ENCODE assay signal across 20 cellular contexts in genomic region chr2:99198103-99198841, GRCh38. TPM values are rescaled to one million over a fixed set of nuclear protein-coding genes. Genes with fewer than 3 reads are reported as not detected.
DNase-seq lines count a peak whose midpoint lies in the region; ATAC-seq and TF ChIP-seq lines count a peak whose summit lies in the region.
"Had no signal": no experiment of that assay in that cellular context is flagged by ENCODE, and none has a peak within 500 bp of the region (broad histone marks: within the 10 kb centered on the region; RNA-seq: fewer than 3 reads in every experiment).

No MANE protein-coding gene starts in this region.

- H3K27ac ChIP-seq in left lung (no peak overlapping the region), transverse colon (no peak overlapping the region)
- H3K27ac ChIP-seq: A549 had no signal

- H3K36me3 Mint-ChIP-seq in activated T-cell treated with anti-CD3 and anti-CD28 coated beads, Interleukin-2, amount 50 U/mL, for 24 hours (ENCODE audit: low read depth) = peaks cover 67% of the 10 kb centered on the region
- peaks cover 32% of the 10 kb centered on the region for H3K36me3 Mint-ChIP-seq in WTC11
- H3K36me3 Mint-ChIP-seq in activated naive CD4-positive, alpha-beta T cell treated with anti-CD3 and anti-CD28 coated beads, Interleukin-2, amount 50 U/mL, for 72 hours = peaks cover 0 to 5% of the 10 kb centered on the region in 2 donors

- peak overlapping the region; percentile 24 for H3K27ac Mint-ChIP-seq in activated T-cell treated with anti-CD3 and anti-CD28 coated beads, Interleukin-2, amount 50 U/mL, for 24 hours
- H3K27ac Mint-ChIP-seq in WTC11 = peak overlapping the region; percentile 63; the same call in 1 of the 2 replicates
- peak overlapping the region in 1 of 2 donors; percentile 55 for H3K27ac Mint-ChIP-seq in activated naive CD4-positive, alpha-beta T cell treated with anti-CD3 and anti-CD28 coated beads, Interleukin-2, amount 50 U/mL, for 72 hours
- H3K27ac Mint-ChIP-seq: activated CD4-positive, alpha-beta T cell treated with anti-CD3 and anti-CD28 coated beads, Interleukin-2, amount 10 ng/mL, durations not matched to agents 24 days and 14 days; activated naive CD4-positive, alpha-beta T cell treated with anti-CD3 and anti-CD28 coated beads, Interleukin-2, amount 10 ng/mL, durations not matched to agents 7 days and 5 days had no signal

- TF ChIP-seq CTCF in WTC11 (IDR thresholded peaks at IDR 0.05) (no peak), left lung (IDR thresholded peaks at IDR 0.05) (no peak), transverse colon (IDR thresholded peaks at IDR 0.05) (no peak)

- CTCF ChIA-PET in WTC11 (lab: Charles Lee) = interaction anchor here (1.0 kb wide), 1 partner anchor 17 kb away, joined by 4 read pairs; no protein-coding TSS in a partner anchor

- POLR2A ChIA-PET in WTC11 (lab: Charles Lee) = no interaction called here

- H3K36me3 ChIP-seq in left lung (peaks cover 0 to 49% of the 10 kb centered on the region in 2 donors), transverse colon (peaks cover 0 to 24% (median 9%) of the 10 kb centered on the region in 4 donors)

- 62 to 65% methylated on average over 3 to 6 of the region's 6 CpGs for WGBS in transverse colon (ENCODE audit: low coverage in 1 of 2), 2 donors

- H3K4me1 Mint-ChIP-seq in activated T-cell treated with anti-CD3 and anti-CD28 coated beads, Interleukin-2, amount 50 U/mL, for 24 hours (ENCODE audit: low read depth) = peaks cover 3% of the 10 kb centered on the region
- no peaks in the 10 kb centered on the region for H3K4me1 Mint-ChIP-seq in WTC11
- H3K4me1 Mint-ChIP-seq: activated CD4-positive, alpha-beta T cell treated with anti-CD3 and anti-CD28 coated beads, Interleukin-2, amount 10 ng/mL, durations not matched to agents 24 days and 14 days; activated naive CD4-positive, alpha-beta T cell treated with anti-CD3 and anti-CD28 coated beads, Interleukin-2, amount 10 ng/mL, durations not matched to agents 7 days and 5 days had no signal

- TF ChIP-seq POLR2A in transverse colon (IDR thresholded peaks at IDR 0.05) = no peak

- H3K4me3 Mint-ChIP-seq in activated T-cell treated with anti-CD3 and anti-CD28 coated beads, Interleukin-2, amount 50 U/mL, for 24 hours = no peak overlapping the region
- H3K4me3 Mint-ChIP-seq in WTC11 = no peak overlapping the region
- H3K4me3 Mint-ChIP-seq: activated CD4-positive, alpha-beta T cell treated with anti-CD3 and anti-CD28 coated beads, Interleukin-2, amount 10 ng/mL, durations not matched to agents 24 days and 14 days; activated naive CD4-positive, alpha-beta T cell treated with anti-CD3 and anti-CD28 coated beads, Interleukin-2, amount 10 ng/mL, durations not matched to agents 7 days and 5 days had no signal

- in situ Hi-C loops in transverse colon (cut with MboI; ENCODE audit: low pct_ligation_motif_present in 1 of 4, low pct_unique_long_range_greater_than_20kb in 1 of 4, low sequenced_read_pairs in 3 of 4) = loop anchor here (25.0 kb wide), 2 partner anchors 139 to 289 kb away; partner anchors contain the start of genes REV1 (in 3 of the 4), EIF5B (in 2 of the 4) and TXNDC9 (in 2 of the 4)

- H3K9me3 ChIP-seq in left lung = no peaks in the 10 kb centered on the region
- H3K9me3 ChIP-seq in transverse colon = no peaks in the 10 kb centered on the region
- H3K9me3 ChIP-seq: A549, MG63 had no signal

- no peak overlapping the region for H3K4me3 ChIP-seq in left lung
- H3K4me3 ChIP-seq in transverse colon = no peak overlapping the region
- H3K4me3 ChIP-seq: A549, MG63 had no signal

- H3K27me3 ChIP-seq in left lung (no peaks in the 10 kb centered on the region), transverse colon (no peaks in the 10 kb centered on the region)
- H3K27me3 ChIP-seq: MG63 had no signal

- DNase-seq in activated T-cell treated with anti-CD3 and anti-CD28 coated beads, Interleukin-2, amount 50 U/mL, for 24 hours = no peak
- DNase-seq in activated T-cell treated with anti-CD3 and anti-CD28 coated beads, Interleukin-2, amount 50 U/mL, for 1 hour = no peak
- DNase-seq in WTC11 (ENCODE audit: low spot score) = no peak
- DNase-seq in left lung = no peak
- peak; percentile 34 for DNase-seq in transverse colon
- no peak for DNase-seq in activated naive CD4-positive, alpha-beta T cell treated with anti-CD3 and anti-CD28 coated beads, Interleukin-2, amount 50 U/mL, for 72 hours (ENCODE audit: low spot score in 2 of 2)
- no peak for DNase-seq in A172 (ENCODE audit: low spot score)
- no peak for DNase-seq in NCI-H524 (lab: John Stamatoyannopoulos, UW)
- DNase-seq: activated CD4-positive, alpha-beta T cell treated with anti-CD3 and anti-CD28 coated beads, Interleukin-2, amount 10 ng/mL, durations not matched to agents 24 days and 14 days; activated naive CD4-positive, alpha-beta T cell treated with anti-CD3 and anti-CD28 coated beads, Interleukin-2, amount 10 ng/mL, durations not matched to agents 7 days and 5 days; cortex of kidney; kidney glomerular epithelial cell; MG63; NCI-H1417; NCI-H2171; NCI-H510A treated with DMSO at 0.1 percent for 48 hours; nucleus accumbens had no signal

- H3K4me1 ChIP-seq in left lung (no peaks in the 10 kb centered on the region), transverse colon (no peaks in the 10 kb centered on the region)
- H3K4me1 ChIP-seq: A549 had no signal

- H3K27me3 Mint-ChIP-seq in activated T-cell treated with anti-CD3 and anti-CD28 coated beads, Interleukin-2, amount 50 U/mL, for 24 hours = no peaks in the 10 kb centered on the region
- H3K27me3 Mint-ChIP-seq in WTC11 (ENCODE audit: low read depth) = no peaks in the 10 kb centered on the region
- H3K27me3 Mint-ChIP-seq: activated CD4-positive, alpha-beta T cell treated with anti-CD3 and anti-CD28 coated beads, Interleukin-2, amount 10 ng/mL, durations not matched to agents 24 days and 14 days; activated naive CD4-positive, alpha-beta T cell treated with anti-CD3 and anti-CD28 coated beads, Interleukin-2, amount 10 ng/mL, durations not matched to agents 7 days and 5 days had no signal

- intact Hi-C loops in left lung (cut with DNase I) = no loop called here
- intact Hi-C loops in transverse colon (cut with DNase I; ENCODE audit: low total_unique reads) = no loop called here

- no peak for ATAC-seq in WTC11
- peak; percentile 83 for ATAC-seq in left lung
- no peak for ATAC-seq in activated naive CD4-positive, alpha-beta T cell treated with anti-CD3 and anti-CD28 coated beads, Interleukin-2, amount 50 U/mL, for 72 hours
- ATAC-seq: A549 had no signal

- TF ChIP-seq EP300 in transverse colon (IDR thresholded peaks at IDR 0.05; ENCODE audit: low read depth) = no peak

- H3K9me3 Mint-ChIP-seq in activated T-cell treated with anti-CD3 and anti-CD28 coated beads, Interleukin-2, amount 50 U/mL, for 24 hours = no peaks in the 10 kb centered on the region
- H3K9me3 Mint-ChIP-seq in WTC11 = peaks cover 13% of the 10 kb centered on the region
- H3K9me3 Mint-ChIP-seq in activated naive CD4-positive, alpha-beta T cell treated with anti-CD3 and anti-CD28 coated beads, Interleukin-2, amount 50 U/mL, for 72 hours = no peaks in the 10 kb centered on the region
- H3K9me3 Mint-ChIP-seq: activated naive CD4-positive, alpha-beta T cell treated with anti-CD3 and anti-CD28 coated beads, Interleukin-2, amount 10 ng/mL, durations not matched to agents 7 days and 5 days had no signal

TF ChIP-seq in WTC11, 78 proteins besides CTCF, POLR2A, EP300 and RAD21 (continues in another document):
- TF ChIP-seq, protein P1, sequence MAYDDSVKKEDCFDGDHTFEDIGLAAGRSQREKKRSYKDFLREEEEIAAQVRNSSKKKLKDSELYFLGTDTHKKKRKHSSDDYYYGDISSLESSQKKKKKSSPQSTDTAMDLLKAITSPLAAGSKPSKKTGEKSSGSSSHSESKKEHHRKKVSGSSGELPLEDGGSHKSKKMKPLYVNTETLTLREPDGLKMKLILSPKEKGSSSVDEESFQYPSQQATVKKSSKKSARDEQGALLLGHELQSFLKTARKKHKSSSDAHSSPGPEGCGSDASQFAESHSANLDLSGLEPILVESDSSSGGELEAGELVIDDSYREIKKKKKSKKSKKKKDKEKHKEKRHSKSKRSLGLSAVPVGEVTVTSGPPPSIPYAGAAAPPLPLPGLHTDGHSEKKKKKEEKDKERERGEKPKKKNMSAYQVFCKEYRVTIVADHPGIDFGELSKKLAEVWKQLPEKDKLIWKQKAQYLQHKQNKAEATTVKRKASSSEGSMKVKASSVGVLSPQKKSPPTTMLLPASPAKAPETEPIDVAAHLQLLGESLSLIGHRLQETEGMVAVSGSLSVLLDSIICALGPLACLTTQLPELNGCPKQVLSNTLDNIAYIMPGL (CRISPR knock-in tag; IDR thresholded peaks at IDR 0.05) = no peak

RNA-seq across cellular contexts. Expression of gene MRPL30, which starts 17.3 kb away (rescaled TPM):
- total RNA-seq in WTC11 (2021) (28.7 to 34.9 TPM (median 33.4 TPM) in 3 replicates), left lung (10 to 100 TPM; 19.7 to 21.2 TPM), transverse colon (10 to 100 TPM; 12.5 to 23.0 (median 17.6) TPM)
- total RNA-seq in activated naive CD4-positive, alpha-beta T cell treated with anti-CD3 and anti-CD28 coated beads, Interleukin-2, amount 50 U/mL, for 72 hours = 10 to 100 TPM; 27.9 to 48.5 TPM
- total RNA-seq in A172 (2014; rRNA removed; shearing (Covaris generic)) = 53.6 and 67.3 TPM in 2 replicates

RNA-seq across cellular contexts. Expression of gene MITD1, which starts 17.4 kb away (rescaled TPM):
- total RNA-seq in WTC11 (2021) (33.1 to 37.1 TPM (median 34.7 TPM) in 3 replicates), left lung (10 to 100 TPM; 20.1 to 24.5 TPM), transverse colon (10 to 100 TPM in 3 of 4 donors, 1 to 10 TPM in 1; 5.0 to 30.6 (median 24.0) TPM)
- total RNA-seq in activated naive CD4-positive, alpha-beta T cell treated with anti-CD3 and anti-CD28 coated beads, Interleukin-2, amount 50 U/mL, for 72 hours = 100 to 1,000 TPM in 1 of 2 donors, 10 to 100 TPM in 1; 71.5 to 107 TPM
- 79.9 and 80.1 TPM in 2 replicates for total RNA-seq in A172 (2014; rRNA removed; shearing (Covaris generic))

RNA-seq across cellular contexts. Expression of gene LIPT1, which starts 43.5 kb away (rescaled TPM):
- 7.1 to 9.7 TPM (median 8.1 TPM) in 3 replicates for total RNA-seq in WTC11 (2021)
- total RNA-seq in left lung = 1 to 10 TPM; 5.6 to 7.2 TPM
- 10 to 100 TPM in 1 of 4 donors, 1 to 10 TPM in 2, not detected in 1; 6.0 to 19.9 (median 7.8) TPM for total RNA-seq in transverse colon
- total RNA-seq in activated naive CD4-positive, alpha-beta T cell treated with anti-CD3 and anti-CD28 coated beads, Interleukin-2, amount 50 U/mL, for 72 hours = 1 to 10 TPM; 3.5 to 6.9 TPM
- total RNA-seq in A172 (2014; rRNA removed; shearing (Covaris generic)) = 7.2 and 8.4 TPM in 2 replicates

RNA-seq across cellular contexts. Expression of gene TSGA10, which starts 43.5 kb away (rescaled TPM):
- 8.9 to 9.3 TPM (median 9.1 TPM) in 3 replicates for total RNA-seq in WTC11 (2021)
- 1 to 10 TPM; 3.7 to 8.4 TPM for total RNA-seq in left lung
- 10 to 100 TPM in 3 of 4 donors, 1 to 10 TPM in 1; 7.5 to 18.5 (median 13.6) TPM for total RNA-seq in transverse colon
- total RNA-seq in activated naive CD4-positive, alpha-beta T cell treated with anti-CD3 and anti-CD28 coated beads, Interleukin-2, amount 50 U/mL, for 72 hours = 1 to 10 TPM; 5.2 to 8.0 TPM
- 2.0 and 4.0 TPM in 2 replicates for total RNA-seq in A172 (2014; rRNA removed; shearing (Covaris generic))

RNA-seq across cellular contexts. Expression of gene C2orf15, which starts 56.8 kb away (rescaled TPM):
- total RNA-seq in WTC11 (2021) = 6.0 to 7.0 TPM (median 6.1 TPM) in 3 replicates
- total RNA-seq in left lung = 1 to 10 TPM; 3.4 to 4.0 TPM
- 1 to 10 TPM in 2 of 4 donors, under 1 TPM in 1, not detected in 1; 0.82 to 3.7 (median 1.8) TPM for total RNA-seq in transverse colon
- 1 to 10 TPM; 2.1 to 4.9 TPM for total RNA-seq in activated naive CD4-positive, alpha-beta T cell treated with anti-CD3 and anti-CD28 coated beads, Interleukin-2, amount 50 U/mL, for 72 hours
- 1.0 and 1.4 TPM in 2 replicates for total RNA-seq in A172 (2014; rRNA removed; shearing (Covaris generic))
- total RNA-seq: cardiac septum, SK-MEL-5 had no signal
